16 cellular contexts compared by ENCODE assay signal in the genomic region with DNA sequence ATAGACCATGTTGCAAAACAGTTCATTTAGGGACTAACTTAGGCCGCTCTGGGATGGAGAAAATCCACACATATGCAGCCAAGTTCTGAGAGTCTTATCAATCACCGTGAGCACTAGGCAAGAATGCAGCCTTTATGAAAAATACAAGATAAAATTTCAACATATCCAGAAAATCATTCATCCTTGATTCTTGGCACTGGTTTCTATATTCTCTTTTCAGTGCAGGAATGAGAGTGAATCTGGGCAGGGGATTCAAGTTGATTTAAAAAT.
DNase-seq lines count a peak whose midpoint lies in the region; ATAC-seq and TF ChIP-seq lines count a peak whose summit lies in the region.
"Had no signal": no experiment of that assay in that cellular context is flagged by ENCODE, and none has a peak within 500 bp of the region (broad histone marks: within the 10 kb centered on the region; RNA-seq: fewer than 3 reads in every experiment).

No MANE protein-coding gene starts in this region.

- ATAC-seq in gastrocnemius medialis: no peak
- no peak for ATAC-seq in HG03175 (IDR thresholded peaks at IDR 0.05; ENCODE audit: unreplicated experiment)
- ATAC-seq: GM23338 had no signal

- no peaks in the 10 kb centered on the region for H3K79me2 ChIP-seq in GM23248 (ENCODE audit: insufficient read depth)

- no peak overlapping the region for H3K4me3 ChIP-seq in GM23248
- H3K4me3 ChIP-seq in gastrocnemius medialis: no peak overlapping the region
- H3K4me3 ChIP-seq: GM23338 had no signal

- peak overlapping the region; percentile 49 for H3K27ac Mint-ChIP-seq in mesothelial cell of epicardium
- H3K27ac Mint-ChIP-seq: B cell; CD4-positive, alpha-beta T cell; GM23338 had no signal

- H3K9me3 ChIP-seq in GM23248 (ENCODE audit: low read depth) (no peaks in the 10 kb centered on the region), gastrocnemius medialis (no peaks in the 10 kb centered on the region)

- peaks cover 22% of the 10 kb centered on the region for H3K4me1 Mint-ChIP-seq in mesothelial cell of epicardium
- H3K4me1 Mint-ChIP-seq: B cell, GM23338 had no signal

- DNase-seq in GM23248: no peak
- DNase-seq in amniotic epithelial cell (ENCODE audit: low read depth): peak; percentile 83
- DNase-seq in mesothelial cell of epicardium (ENCODE audit: low spot score in 2 of 2, unreplicated experiment in 2 of 2): no peak
- no peak for DNase-seq in gastrocnemius medialis
- DNase-seq in SW480 (ENCODE audit: low spot score): no peak
- no peak for DNase-seq in NCI-H82 (lab: John Stamatoyannopoulos, UW)
- no peak for DNase-seq in cortex of kidney (lab: John Stamatoyannopoulos, UW)
- DNase-seq: ACHN; C1 segment of cervical spinal cord; Calu3; CD4-positive, alpha-beta T cell; DMS 273 treated with DMSO at 0.1 percent for 48 hours; H7 had no signal

- H2AFZ ChIP-seq in GM23248: no peak overlapping the region
- H2AFZ ChIP-seq: GM23338 had no signal

- H3K36me3 ChIP-seq in GM23248 (ENCODE audit: low read depth) (no peaks in the 10 kb centered on the region), gastrocnemius medialis (no peaks in the 10 kb centered on the region)

- no peak overlapping the region for H3K9ac ChIP-seq in GM23248

- no peaks in the 10 kb centered on the region for H3K36me3 Mint-ChIP-seq in mesothelial cell of epicardium

- H3F3A ChIP-seq in GM23248 (ENCODE audit: insufficient read depth): peaks cover 15% of the 10 kb centered on the region

- no peaks in the 10 kb centered on the region for H3K27me3 ChIP-seq in GM23248 (replicated peaks; ENCODE audit: insufficient read depth)
- H3K27me3 ChIP-seq in gastrocnemius medialis: no peaks in the 10 kb centered on the region

- peak overlapping the region; percentile 5 for H3K4me2 ChIP-seq in GM23248 (ENCODE audit: unreplicated experiment)
- H3K4me2 ChIP-seq: GM23338 had no signal

- 40 to 47% methylated on average over 2 of the region's 2 CpGs for WGBS in GM23248 (ENCODE audit: low coverage in 1 of 2, low lambda C conversion rate in 2 of 2, missing lambda C conversion rate in 2 of 2), 2 experiments

- H3K9me3 Mint-ChIP-seq in mesothelial cell of epicardium: peaks cover 5% of the 10 kb centered on the region
- H3K9me3 Mint-ChIP-seq: CD4-positive, alpha-beta T cell; GM23338 had no signal

- intact Hi-C loops in gastrocnemius medialis (cut with DNase I; ENCODE audit: low total_unique reads): loop anchor here (5.0 to 10.0 kb wide), 2 partner anchors 340 to 427 kb away; no protein-coding TSS in a partner anchor

- H3K4me1 ChIP-seq in GM23248 (ENCODE audit: insufficient read depth): peaks cover 31% of the 10 kb centered on the region
- H3K4me1 ChIP-seq in gastrocnemius medialis: peaks cover 36 to 46% of the 10 kb centered on the region in 2 donors

- in situ Hi-C loops in GM23248 (cut with MboI): no loop called here
- in situ Hi-C loops in gastrocnemius medialis (cut with MboI; ENCODE audit: low sequenced_read_pairs in 4 of 4): loop anchor here in 1 of 4 donors (25.0 kb wide), 1 partner anchor 348 kb away; no protein-coding TSS in a partner anchor

- no peak for TF ChIP-seq CTCF in mesothelial cell of epicardium (IDR thresholded peaks at IDR 0.05; ENCODE audit: unreplicated experiment)
- no peak for TF ChIP-seq CTCF in gastrocnemius medialis (IDR thresholded peaks at IDR 0.05 in 4 of 5, conservative IDR thresholded peaks at IDR 0.05 in 1 of 5)

- TF ChIP-seq POLR2A in gastrocnemius medialis (IDR thresholded peaks at IDR 0.05): no peak

- H3K27me3 Mint-ChIP-seq in mesothelial cell of epicardium (ENCODE audit: low read depth): no peaks in the 10 kb centered on the region

- no peak overlapping the region for H3K4me3 Mint-ChIP-seq in mesothelial cell of epicardium
- H3K4me3 Mint-ChIP-seq: B cell; CD4-positive, alpha-beta T cell; GM23338 had no signal

- H3K9me2 ChIP-seq in GM23248 (ENCODE audit: insufficient read depth): no peaks in the 10 kb centered on the region

- no peaks in the 10 kb centered on the region for H4K20me1 ChIP-seq in GM23248 (ENCODE audit: insufficient read depth)

- H3K27ac ChIP-seq in GM23248 (no peak overlapping the region), gastrocnemius medialis (peak overlapping the region; percentile 71 to 89 (median 78))
